ENCODE assay signal across 21 cellular contexts in the genomic region with DNA sequence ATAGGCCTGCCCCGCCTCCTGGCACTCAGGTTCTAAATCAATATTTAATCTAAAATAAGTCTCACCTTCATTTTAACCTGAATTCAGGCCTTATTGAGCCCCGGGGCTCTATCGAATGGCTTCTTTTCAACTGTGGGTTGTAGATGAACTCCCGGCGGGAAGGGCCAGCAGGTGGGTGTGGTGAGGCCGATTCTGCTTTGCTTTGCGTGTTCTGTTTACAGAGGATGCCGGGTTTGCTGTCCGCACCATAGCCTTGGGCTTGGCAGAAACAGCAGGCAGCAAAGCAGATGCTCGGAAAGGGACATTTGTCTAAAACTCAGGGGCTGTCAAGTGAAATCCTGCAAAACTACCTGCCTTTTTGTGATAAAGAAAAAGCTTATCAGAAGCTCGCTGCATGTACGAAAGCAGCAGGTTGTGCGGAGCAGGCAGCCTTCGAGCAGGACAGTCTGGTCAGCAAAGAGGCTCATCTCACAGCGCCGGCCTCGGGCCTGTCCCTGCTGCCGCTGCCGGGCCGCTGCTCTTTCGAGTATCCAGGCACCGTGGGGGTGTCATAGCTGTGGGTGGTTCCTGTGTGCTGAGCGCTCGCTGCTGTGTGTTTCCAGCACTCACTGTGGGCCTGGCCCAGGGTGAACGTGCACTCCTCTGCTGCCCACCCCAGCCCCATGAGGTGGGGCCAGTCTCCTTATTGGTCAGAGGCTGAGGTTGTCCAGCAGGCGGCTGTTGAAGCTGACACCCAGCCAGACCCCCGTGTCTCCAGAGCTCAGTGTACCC.
DNase-seq lines count a peak whose midpoint lies in the region; ATAC-seq, FAIRE-seq and TF ChIP-seq lines count a peak whose summit lies in the region.
"Had no signal": no experiment of that assay in that cellular context is flagged by ENCODE, and none has a peak within 500 bp of the region (broad histone marks: within the 10 kb centered on the region; RNA-seq: fewer than 3 reads in every experiment).

No MANE protein-coding gene starts in this region.

- no peak overlapping the region for H3K27ac ChIP-seq in HepG2 (ENCODE audit: extremely low read length, insufficient read depth, low read length)
- H3K27ac ChIP-seq: BLaER1 treated with 17β-estradiol and CSF1 and Interleukin-3, amounts not matched to agents 10 nM and 100 nM; Peyer's patch had no signal

- H3K9ac ChIP-seq in HepG2 (ENCODE audit: insufficient read depth, low read depth, low read length) = no peak overlapping the region
- H3K9ac ChIP-seq: BLaER1 treated with 17β-estradiol and CSF1 and Interleukin-3, amounts not matched to agents 10 nM and 100 nM had no signal

- no peaks in the 10 kb centered on the region for H4K20me1 ChIP-seq in HepG2 (ENCODE audit: insufficient read depth, low read length)
- H4K20me1 ChIP-seq: BLaER1 treated with 17β-estradiol and CSF1 and Interleukin-3, amounts not matched to agents 10 nM and 100 nM had no signal

- no peak for TF ChIP-seq CTCF in HepG2 (CRISPR knock-in tag; IDR thresholded peaks at IDR 0.05)

- TF ChIP-seq POLR2A in HepG2 (IDR thresholded peaks at IDR 0.05; ENCODE audit: insufficient read depth in 1 of 2, low read depth in 2 of 2, low read length in 2 of 2) = no peak

- intact Hi-C loops in head of caudate nucleus (cut with DNase I) (no loop called here), HepG2 (cut with micrococcal nuclease; ENCODE audit: unreplicated experiment) (no loop called here)

- H3K4me1 ChIP-seq in HepG2 (ENCODE audit: insufficient read depth, low read length) = no peaks in the 10 kb centered on the region
- H3K4me1 ChIP-seq: BLaER1 treated with 17β-estradiol and CSF1 and Interleukin-3, amounts not matched to agents 10 nM and 100 nM; Peyer's patch had no signal

- no peaks in the 10 kb centered on the region for H3K27me3 ChIP-seq in HepG2 (ENCODE audit: control insufficient read depth in 1 of 2, insufficient read depth in 2 of 2, low read length in 2 of 2)
- H3K27me3 ChIP-seq: BLaER1 treated with 17β-estradiol and CSF1 and Interleukin-3, amounts not matched to agents 10 nM and 100 nM; Peyer's patch had no signal

- DNase-seq in Ammon's horn (ENCODE audit: low spot score) = peak; percentile 28
- DNase-seq in NCI-H146 treated with DMSO at 0.1 percent for 48 hours (lab: John Stamatoyannopoulos, UW; ENCODE audit: unreplicated experiment) = peak; percentile 28
- peak in 23 of 42 donors; percentile 17 to 77 (median 42) for DNase-seq in head of caudate nucleus
- DNase-seq in retina = peak; percentile 36
- no peak for DNase-seq in HepG2 (ENCODE audit: low spot score)
- DNase-seq in LoVo (ENCODE audit: low spot score) = no peak
- DNase-seq: Calu3; CD8-positive, alpha-beta T cell; DMS53; EL; H9; NCI-H1092 treated with DMSO at 0.1 percent for 48 hours; NCI-H187 treated with DMSO at 0.1 percent for 48 hours; NCI-H226; NCI-H526; Peyer's patch; Right ventricle myocardium superior; SW 1271 had no signal

- BruUV-seq in HepG2 (replicated peaks; lab: Mats Ljungman, UMichigan) = no TSS peak

- no peak for FAIRE-seq in HepG2 (lab: Jason Lieb, UNC)
- FAIRE-seq: GM12892 had no signal

- CTCF ChIA-PET in HepG2 (lab: Yijun Ruan, JAX; ENCODE audit: low intra/inter-chr PET ratio, low total read pairs) = no interaction called here

- H3K79me2 ChIP-seq in HepG2 (ENCODE audit: insufficient read depth, low read length) = no peaks in the 10 kb centered on the region

- H3K36me3 ChIP-seq in HepG2 (replicated peaks in 1 of 2; ENCODE audit: control insufficient read depth in 1 of 2, insufficient read depth in 2 of 2, low read length in 2 of 2) = no peaks in the 10 kb centered on the region
- H3K36me3 ChIP-seq: BLaER1 treated with 17β-estradiol and CSF1 and Interleukin-3, amounts not matched to agents 10 nM and 100 nM; Peyer's patch had no signal

- no peak overlapping the region for H2AFZ ChIP-seq in HepG2 (ENCODE audit: low read length)

- 88% methylated on average over 12 of the region's 27 CpGs for WGBS in HepG2 (ENCODE audit: low lambda C conversion rate)

- POLR2A ChIA-PET in HepG2 (lab: Yijun Ruan, JAX) = no interaction called here

- ATAC-seq in HepG2 (no peak), GM19023 (IDR thresholded peaks at IDR 0.05; ENCODE audit: unreplicated experiment) (no peak)
- ATAC-seq: CD8-positive, alpha-beta T cell had no signal

- TF ChIP-seq EP300 in HepG2 (IDR thresholded peaks at IDR 0.05; ENCODE audit: low read depth in 2 of 2, low read length in 2 of 2) = no peak
- TF ChIP-seq EP300 in HepG2 (CRISPR knock-in tag; IDR thresholded peaks at IDR 0.05; ENCODE audit: borderline replicate concordance) = no peak

- H3K9me3 ChIP-seq in HepG2 (ENCODE audit: low read length) = no peaks in the 10 kb centered on the region

- H3K4me3 ChIP-seq in HepG2 (replicated peaks in 1 of 3; ENCODE audit: insufficient read depth in 1 of 3, low read depth in 2 of 3, low read length in 3 of 3) = no peak overlapping the region
- H3K4me3 ChIP-seq: BLaER1 treated with 17β-estradiol and CSF1 and Interleukin-3, amounts not matched to agents 10 nM and 100 nM; Peyer's patch had no signal

- TF ChIP-seq RAD21 in HepG2 (CRISPR knock-in tag; IDR thresholded peaks at IDR 0.05) = no peak

- in situ Hi-C loops in HepG2 (cut with HindIII; ENCODE audit: extremely low pct_ligation_motif_present, low pct_unique_long_range_greater_than_20kb) = no loop called here

- no peak overlapping the region for H3K4me2 ChIP-seq in HepG2 (ENCODE audit: low read depth, low read length)
- H3K4me2 ChIP-seq: BLaER1 treated with 17β-estradiol and CSF1 and Interleukin-3, amounts not matched to agents 10 nM and 100 nM had no signal

TF ChIP-seq in HepG2, 621 proteins besides CTCF, POLR2A, EP300 and RAD21:
- TF ChIP-seq, protein P1, sequence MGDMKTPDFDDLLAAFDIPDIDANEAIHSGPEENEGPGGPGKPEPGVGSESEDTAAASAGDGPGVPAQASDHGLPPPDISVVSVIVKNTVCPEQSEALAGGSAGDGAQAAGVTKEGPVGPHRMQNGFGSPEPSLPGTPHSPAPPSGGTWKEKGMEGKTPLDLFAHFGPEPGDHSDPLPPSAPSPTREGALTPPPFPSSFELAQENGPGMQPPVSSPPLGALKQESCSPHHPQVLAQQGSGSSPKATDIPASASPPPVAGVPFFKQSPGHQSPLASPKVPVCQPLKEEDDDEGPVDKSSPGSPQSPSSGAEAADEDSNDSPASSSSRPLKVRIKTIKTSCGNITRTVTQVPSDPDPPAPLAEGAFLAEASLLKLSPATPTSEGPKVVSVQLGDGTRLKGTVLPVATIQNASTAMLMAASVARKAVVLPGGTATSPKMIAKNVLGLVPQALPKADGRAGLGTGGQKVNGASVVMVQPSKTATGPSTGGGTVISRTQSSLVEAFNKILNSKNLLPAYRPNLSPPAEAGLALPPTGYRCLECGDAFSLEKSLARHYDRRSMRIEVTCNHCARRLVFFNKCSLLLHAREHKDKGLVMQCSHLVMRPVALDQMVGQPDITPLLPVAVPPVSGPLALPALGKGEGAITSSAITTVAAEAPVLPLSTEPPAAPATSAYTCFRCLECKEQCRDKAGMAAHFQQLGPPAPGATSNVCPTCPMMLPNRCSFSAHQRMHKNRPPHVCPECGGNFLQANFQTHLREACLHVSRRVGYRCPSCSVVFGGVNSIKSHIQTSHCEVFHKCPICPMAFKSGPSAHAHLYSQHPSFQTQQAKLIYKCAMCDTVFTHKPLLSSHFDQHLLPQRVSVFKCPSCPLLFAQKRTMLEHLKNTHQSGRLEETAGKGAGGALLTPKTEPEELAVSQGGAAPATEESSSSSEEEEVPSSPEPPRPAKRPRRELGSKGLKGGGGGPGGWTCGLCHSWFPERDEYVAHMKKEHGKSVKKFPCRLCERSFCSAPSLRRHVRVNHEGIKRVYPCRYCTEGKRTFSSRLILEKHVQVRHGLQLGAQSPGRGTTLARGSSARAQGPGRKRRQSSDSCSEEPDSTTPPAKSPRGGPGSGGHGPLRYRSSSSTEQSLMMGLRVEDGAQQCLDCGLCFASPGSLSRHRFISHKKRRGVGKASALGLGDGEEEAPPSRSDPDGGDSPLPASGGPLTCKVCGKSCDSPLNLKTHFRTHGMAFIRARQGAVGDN (CRISPR knock-in tag; IDR thresholded peaks at IDR 0.05) = no peak
- no peak for TF ChIP-seq ZNF234 (CRISPR knock-in tag; conservative IDR thresholded peaks at IDR 0.05)
- TF ChIP-seq, protein P2, sequence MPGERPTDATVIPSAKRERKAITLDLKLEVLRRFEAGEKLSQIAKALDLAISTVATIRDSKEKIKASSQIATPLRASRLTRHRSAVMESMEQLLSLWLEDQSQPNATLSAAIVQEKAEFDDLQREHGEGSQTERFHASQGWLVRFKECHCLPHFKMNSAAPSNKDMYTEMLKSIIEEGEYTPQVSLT (CRISPR knock-in tag; IDR thresholded peaks at IDR 0.05; ENCODE audit: borderline replicate concordance, low read depth) = no peak
- no peak for TF ChIP-seq ZNF550 (CRISPR knock-in tag; IDR thresholded peaks at IDR 0.05; ENCODE audit: borderline replicate concordance)
- no peak for TF ChIP-seq KLF6 (CRISPR knock-in tag; IDR thresholded peaks at IDR 0.05)
- TF ChIP-seq GATAD1 (CRISPR knock-in tag; IDR thresholded peaks at IDR 0.05) = no peak

Comparison
In these comparisons a context has a peak if more than half of its experiments do, and no peak if none do; other contexts are left out.
1. DNase-seq: peak in Ammon's horn (single experiment), NCI-H146 treated with DMSO at 0.1 percent for 48 hours (single experiment), head of caudate nucleus (23 of 42) and retina (single experiment); none in HepG2 (single experiment) and LoVo (single experiment).